ENCODE assay signal across 1 cellular context in the genomic region with DNA sequence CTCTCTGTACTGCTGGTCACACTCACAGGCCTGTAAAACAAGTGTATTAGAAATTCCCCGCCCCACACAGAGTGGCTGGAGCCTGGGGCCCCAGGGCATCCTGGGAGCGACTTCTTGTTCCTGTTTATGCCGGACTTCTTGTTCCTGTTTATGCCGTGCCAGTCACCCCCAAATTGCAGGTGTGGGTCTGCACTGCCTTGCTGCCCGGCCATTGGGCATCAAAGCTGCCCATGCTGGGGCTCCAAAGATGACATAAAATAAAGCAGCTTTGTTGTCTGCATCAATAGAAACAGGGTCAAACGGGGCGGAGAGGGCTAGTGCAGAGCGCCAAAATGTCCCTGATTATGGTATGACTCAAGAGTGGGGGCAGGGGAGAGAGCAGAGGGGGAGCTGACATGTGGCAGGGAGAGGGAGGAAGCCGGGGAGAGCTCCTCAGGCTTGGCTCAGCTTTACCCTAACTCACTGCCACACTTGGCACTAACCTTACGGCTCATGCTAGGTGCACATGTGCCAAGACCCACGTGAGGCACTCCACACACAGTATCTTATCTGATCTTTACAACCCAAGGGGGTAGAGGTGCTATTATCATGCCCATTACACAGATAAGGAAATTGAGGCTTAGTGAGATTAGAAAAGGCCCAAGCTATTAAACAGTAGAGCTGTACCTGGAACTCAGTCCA.
TF ChIP-seq lines count a peak whose summit lies in the region.

No MANE protein-coding gene starts in this region.

TF ChIP-seq in GM12878, 131 proteins besides CTCF, POLR2A, EP300 and RAD21 (continued from another document):
- peak; percentile 68 for TF ChIP-seq JUNB (IDR thresholded peaks at IDR 0.05)
- peak in 1 of 2 experiments; percentile 86; a peak in 1 of 4 replicates for TF ChIP-seq ETV6 (conservative IDR thresholded peaks at IDR 0.05 in 1 of 2, IDR thresholded peaks at IDR 0.05 in 1 of 2; ENCODE audit: borderline replicate concordance in 1 of 2, low read depth in 1 of 2)
- no peak for TF ChIP-seq SREBF1 (IDR thresholded peaks at IDR 0.05; ENCODE audit: low read length)
- no peak for TF ChIP-seq ZNF622 (IDR thresholded peaks at IDR 0.05)
- peak; percentile 5; the same call in 1 of the 2 replicates for TF ChIP-seq TCF12 (IDR thresholded peaks at IDR 0.05; ENCODE audit: low read depth, low read length)
- TF ChIP-seq MEF2A (IDR thresholded peaks at IDR 0.05; ENCODE audit: insufficient read depth, low read depth, low read length), result no peak
- TF ChIP-seq, protein P1, sequence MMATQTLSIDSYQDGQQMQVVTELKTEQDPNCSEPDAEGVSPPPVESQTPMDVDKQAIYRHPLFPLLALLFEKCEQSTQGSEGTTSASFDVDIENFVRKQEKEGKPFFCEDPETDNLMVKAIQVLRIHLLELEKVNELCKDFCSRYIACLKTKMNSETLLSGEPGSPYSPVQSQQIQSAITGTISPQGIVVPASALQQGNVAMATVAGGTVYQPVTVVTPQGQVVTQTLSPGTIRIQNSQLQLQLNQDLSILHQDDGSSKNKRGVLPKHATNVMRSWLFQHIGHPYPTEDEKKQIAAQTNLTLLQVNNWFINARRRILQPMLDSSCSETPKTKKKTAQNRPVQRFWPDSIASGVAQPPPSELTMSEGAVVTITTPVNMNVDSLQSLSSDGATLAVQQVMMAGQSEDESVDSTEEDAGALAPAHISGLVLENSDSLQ (IDR thresholded peaks at IDR 0.05), result peak; percentile 67
- TF ChIP-seq RAD51 (IDR thresholded peaks at IDR 0.05), result 0 out of 2 replicates have a peak, but pooled peaks have one; percentile 44
- TF ChIP-seq, protein P2, sequence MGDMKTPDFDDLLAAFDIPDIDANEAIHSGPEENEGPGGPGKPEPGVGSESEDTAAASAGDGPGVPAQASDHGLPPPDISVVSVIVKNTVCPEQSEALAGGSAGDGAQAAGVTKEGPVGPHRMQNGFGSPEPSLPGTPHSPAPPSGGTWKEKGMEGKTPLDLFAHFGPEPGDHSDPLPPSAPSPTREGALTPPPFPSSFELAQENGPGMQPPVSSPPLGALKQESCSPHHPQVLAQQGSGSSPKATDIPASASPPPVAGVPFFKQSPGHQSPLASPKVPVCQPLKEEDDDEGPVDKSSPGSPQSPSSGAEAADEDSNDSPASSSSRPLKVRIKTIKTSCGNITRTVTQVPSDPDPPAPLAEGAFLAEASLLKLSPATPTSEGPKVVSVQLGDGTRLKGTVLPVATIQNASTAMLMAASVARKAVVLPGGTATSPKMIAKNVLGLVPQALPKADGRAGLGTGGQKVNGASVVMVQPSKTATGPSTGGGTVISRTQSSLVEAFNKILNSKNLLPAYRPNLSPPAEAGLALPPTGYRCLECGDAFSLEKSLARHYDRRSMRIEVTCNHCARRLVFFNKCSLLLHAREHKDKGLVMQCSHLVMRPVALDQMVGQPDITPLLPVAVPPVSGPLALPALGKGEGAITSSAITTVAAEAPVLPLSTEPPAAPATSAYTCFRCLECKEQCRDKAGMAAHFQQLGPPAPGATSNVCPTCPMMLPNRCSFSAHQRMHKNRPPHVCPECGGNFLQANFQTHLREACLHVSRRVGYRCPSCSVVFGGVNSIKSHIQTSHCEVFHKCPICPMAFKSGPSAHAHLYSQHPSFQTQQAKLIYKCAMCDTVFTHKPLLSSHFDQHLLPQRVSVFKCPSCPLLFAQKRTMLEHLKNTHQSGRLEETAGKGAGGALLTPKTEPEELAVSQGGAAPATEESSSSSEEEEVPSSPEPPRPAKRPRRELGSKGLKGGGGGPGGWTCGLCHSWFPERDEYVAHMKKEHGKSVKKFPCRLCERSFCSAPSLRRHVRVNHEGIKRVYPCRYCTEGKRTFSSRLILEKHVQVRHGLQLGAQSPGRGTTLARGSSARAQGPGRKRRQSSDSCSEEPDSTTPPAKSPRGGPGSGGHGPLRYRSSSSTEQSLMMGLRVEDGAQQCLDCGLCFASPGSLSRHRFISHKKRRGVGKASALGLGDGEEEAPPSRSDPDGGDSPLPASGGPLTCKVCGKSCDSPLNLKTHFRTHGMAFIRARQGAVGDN (IDR thresholded peaks at IDR 0.05), result peak; percentile 68
- TF ChIP-seq, protein P3, sequence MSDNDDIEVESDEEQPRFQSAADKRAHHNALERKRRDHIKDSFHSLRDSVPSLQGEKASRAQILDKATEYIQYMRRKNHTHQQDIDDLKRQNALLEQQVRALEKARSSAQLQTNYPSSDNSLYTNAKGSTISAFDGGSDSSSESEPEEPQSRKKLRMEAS (IDR thresholded peaks at IDR 0.05; ENCODE audit: low read depth, low read length), result 0 out of 2 replicates have a peak, but pooled peaks have one; percentile 23
- TF ChIP-seq IKZF2 (IDR thresholded peaks at IDR 0.05), result peak; percentile 60 to 77
- TF ChIP-seq SMARCA5 (IDR thresholded peaks at IDR 0.05), result peak; percentile 49; the same call in 1 of the 2 replicates
- peak; percentile 72 for TF ChIP-seq DPF2 (IDR thresholded peaks at IDR 0.05)
- peak; percentile 65 for TF ChIP-seq POLR2AphosphoS5 (IDR thresholded peaks at IDR 0.05; ENCODE audit: low read length)
- TF ChIP-seq, protein P4, sequence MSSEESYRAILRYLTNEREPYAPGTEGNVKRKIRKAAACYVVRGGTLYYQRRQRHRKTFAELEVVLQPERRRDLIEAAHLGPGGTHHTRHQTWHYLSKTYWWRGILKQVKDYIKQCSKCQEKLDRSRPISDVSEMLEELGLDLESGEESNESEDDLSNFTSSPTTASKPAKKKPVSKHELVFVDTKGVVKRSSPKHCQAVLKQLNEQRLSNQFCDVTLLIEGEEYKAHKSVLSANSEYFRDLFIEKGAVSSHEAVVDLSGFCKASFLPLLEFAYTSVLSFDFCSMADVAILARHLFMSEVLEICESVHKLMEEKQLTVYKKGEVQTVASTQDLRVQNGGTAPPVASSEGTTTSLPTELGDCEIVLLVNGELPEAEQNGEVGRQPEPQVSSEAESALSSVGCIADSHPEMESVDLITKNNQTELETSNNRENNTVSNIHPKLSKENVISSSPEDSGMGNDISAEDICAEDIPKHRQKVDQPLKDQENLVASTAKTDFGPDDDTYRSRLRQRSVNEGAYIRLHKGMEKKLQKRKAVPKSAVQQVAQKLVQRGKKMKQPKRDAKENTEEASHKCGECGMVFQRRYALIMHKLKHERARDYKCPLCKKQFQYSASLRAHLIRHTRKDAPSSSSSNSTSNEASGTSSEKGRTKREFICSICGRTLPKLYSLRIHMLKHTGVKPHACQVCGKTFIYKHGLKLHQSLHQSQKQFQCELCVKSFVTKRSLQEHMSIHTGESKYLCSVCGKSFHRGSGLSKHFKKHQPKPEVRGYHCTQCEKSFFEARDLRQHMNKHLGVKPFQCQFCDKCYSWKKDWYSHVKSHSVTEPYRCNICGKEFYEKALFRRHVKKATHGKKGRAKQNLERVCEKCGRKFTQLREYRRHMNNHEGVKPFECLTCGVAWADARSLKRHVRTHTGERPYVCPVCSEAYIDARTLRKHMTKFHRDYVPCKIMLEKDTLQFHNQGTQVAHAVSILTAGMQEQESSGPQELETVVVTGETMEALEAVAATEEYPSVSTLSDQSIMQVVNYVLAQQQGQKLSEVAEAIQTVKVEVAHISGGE (CRISPR knock-in tag; IDR thresholded peaks at IDR 0.05), result no peak
- TF ChIP-seq, protein P5, sequence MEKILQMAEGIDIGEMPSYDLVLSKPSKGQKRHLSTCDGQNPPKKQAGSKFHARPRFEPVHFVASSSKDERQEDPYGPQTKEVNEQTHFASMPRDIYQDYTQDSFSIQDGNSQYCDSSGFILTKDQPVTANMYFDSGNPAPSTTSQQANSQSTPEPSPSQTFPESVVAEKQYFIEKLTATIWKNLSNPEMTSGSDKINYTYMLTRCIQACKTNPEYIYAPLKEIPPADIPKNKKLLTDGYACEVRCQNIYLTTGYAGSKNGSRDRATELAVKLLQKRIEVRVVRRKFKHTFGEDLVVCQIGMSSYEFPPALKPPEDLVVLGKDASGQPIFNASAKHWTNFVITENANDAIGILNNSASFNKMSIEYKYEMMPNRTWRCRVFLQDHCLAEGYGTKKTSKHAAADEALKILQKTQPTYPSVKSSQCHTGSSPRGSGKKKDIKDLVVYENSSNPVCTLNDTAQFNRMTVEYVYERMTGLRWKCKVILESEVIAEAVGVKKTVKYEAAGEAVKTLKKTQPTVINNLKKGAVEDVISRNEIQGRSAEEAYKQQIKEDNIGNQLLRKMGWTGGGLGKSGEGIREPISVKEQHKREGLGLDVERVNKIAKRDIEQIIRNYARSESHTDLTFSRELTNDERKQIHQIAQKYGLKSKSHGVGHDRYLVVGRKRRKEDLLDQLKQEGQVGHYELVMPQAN (conservative IDR thresholded peaks at IDR 0.05), result peak; percentile 48; the same call in 1 of the 2 replicates
- TF ChIP-seq BCL11A (IDR thresholded peaks at IDR 0.05; ENCODE audit: low read depth, low read length), result peak; percentile 14; the same call in 1 of the 2 replicates
- 0 out of 2 replicates have a peak, but pooled peaks have one; percentile 9 for TF ChIP-seq HCFC1 (IDR thresholded peaks at IDR 0.05; ENCODE audit: low read length)
- TF ChIP-seq EED (IDR thresholded peaks at IDR 0.05; ENCODE audit: low read depth), result peak; percentile 76
- TF ChIP-seq BHLHE40 (IDR thresholded peaks at IDR 0.05; ENCODE audit: borderline replicate concordance in 1 of 2, low read depth in 2 of 2, low read length in 1 of 2), result peak; percentile 25 to 36; a peak in 1 of 4 replicates
- no peak for TF ChIP-seq ZSCAN29 (IDR thresholded peaks at IDR 0.05)
- peak; percentile 60 for TF ChIP-seq IRF4 (IDR thresholded peaks at IDR 0.05; ENCODE audit: low read depth, low read length)
- TF ChIP-seq, protein P6, sequence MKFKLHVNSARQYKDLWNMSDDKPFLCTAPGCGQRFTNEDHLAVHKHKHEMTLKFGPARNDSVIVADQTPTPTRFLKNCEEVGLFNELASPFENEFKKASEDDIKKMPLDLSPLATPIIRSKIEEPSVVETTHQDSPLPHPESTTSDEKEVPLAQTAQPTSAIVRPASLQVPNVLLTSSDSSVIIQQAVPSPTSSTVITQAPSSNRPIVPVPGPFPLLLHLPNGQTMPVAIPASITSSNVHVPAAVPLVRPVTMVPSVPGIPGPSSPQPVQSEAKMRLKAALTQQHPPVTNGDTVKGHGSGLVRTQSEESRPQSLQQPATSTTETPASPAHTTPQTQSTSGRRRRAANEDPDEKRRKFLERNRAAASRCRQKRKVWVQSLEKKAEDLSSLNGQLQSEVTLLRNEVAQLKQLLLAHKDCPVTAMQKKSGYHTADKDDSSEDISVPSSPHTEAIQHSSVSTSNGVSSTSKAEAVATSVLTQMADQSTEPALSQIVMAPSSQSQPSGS (IDR thresholded peaks at IDR 0.05; ENCODE audit: low read length), result peak; percentile 67; the same call in 1 of the 2 replicates
- peak; percentile 85; the same call in 1 of the 2 replicates for TF ChIP-seq HDGF (IDR thresholded peaks at IDR 0.05)
- peak; percentile 63; the same call in 1 of the 2 replicates for TF ChIP-seq CBX5 (IDR thresholded peaks at IDR 0.05; ENCODE audit: low read depth)
- no peak; the same call in 1 of the 2 replicates for TF ChIP-seq MXI1 (IDR thresholded peaks at IDR 0.05; ENCODE audit: low read depth, low read length)
- TF ChIP-seq, protein P7, sequence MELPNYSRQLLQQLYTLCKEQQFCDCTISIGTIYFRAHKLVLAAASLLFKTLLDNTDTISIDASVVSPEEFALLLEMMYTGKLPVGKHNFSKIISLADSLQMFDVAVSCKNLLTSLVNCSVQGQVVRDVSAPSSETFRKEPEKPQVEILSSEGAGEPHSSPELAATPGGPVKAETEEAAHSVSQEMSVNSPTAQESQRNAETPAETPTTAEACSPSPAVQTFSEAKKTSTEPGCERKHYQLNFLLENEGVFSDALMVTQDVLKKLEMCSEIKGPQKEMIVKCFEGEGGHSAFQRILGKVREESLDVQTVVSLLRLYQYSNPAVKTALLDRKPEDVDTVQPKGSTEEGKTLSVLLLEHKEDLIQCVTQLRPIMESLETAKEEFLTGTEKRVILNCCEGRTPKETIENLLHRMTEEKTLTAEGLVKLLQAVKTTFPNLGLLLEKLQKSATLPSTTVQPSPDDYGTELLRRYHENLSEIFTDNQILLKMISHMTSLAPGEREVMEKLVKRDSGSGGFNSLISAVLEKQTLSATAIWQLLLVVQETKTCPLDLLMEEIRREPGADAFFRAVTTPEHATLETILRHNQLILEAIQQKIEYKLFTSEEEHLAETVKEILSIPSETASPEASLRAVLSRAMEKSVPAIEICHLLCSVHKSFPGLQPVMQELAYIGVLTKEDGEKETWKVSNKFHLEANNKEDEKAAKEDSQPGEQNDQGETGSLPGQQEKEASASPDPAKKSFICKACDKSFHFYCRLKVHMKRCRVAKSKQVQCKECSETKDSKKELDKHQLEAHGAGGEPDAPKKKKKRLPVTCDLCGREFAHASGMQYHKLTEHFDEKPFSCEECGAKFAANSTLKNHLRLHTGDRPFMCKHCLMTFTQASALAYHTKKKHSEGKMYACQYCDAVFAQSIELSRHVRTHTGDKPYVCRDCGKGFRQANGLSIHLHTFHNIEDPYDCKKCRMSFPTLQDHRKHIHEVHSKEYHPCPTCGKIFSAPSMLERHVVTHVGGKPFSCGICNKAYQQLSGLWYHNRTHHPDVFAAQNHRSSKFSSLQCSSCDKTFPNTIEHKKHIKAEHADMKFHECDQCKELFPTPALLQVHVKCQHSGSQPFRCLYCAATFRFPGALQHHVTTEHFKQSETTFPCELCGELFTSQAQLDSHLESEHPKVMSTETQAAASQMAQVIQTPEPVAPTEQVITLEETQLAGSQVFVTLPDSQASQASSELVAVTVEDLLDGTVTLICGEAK (IDR thresholded peaks at IDR 0.05; ENCODE audit: borderline replicate concordance), result peak; percentile 48; the same call in 1 of the 2 replicates
- peak; percentile 77 for TF ChIP-seq KLF5 (IDR thresholded peaks at IDR 0.05; ENCODE audit: partially characterized antibody)
- TF ChIP-seq, protein P8, sequence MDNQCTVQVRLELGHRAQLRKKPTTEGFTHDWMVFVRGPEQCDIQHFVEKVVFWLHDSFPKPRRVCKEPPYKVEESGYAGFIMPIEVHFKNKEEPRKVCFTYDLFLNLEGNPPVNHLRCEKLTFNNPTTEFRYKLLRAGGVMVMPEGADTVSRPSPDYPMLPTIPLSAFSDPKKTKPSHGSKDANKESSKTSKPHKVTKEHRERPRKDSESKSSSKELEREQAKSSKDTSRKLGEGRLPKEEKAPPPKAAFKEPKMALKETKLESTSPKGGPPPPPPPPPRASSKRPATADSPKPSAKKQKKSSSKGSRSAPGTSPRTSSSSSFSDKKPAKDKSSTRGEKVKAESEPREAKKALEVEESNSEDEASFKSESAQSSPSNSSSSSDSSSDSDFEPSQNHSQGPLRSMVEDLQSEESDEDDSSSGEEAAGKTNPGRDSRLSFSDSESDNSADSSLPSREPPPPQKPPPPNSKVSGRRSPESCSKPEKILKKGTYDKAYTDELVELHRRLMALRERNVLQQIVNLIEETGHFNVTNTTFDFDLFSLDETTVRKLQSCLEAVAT (IDR thresholded peaks at IDR 0.05), result peak; percentile 68
- TF ChIP-seq, protein P9, sequence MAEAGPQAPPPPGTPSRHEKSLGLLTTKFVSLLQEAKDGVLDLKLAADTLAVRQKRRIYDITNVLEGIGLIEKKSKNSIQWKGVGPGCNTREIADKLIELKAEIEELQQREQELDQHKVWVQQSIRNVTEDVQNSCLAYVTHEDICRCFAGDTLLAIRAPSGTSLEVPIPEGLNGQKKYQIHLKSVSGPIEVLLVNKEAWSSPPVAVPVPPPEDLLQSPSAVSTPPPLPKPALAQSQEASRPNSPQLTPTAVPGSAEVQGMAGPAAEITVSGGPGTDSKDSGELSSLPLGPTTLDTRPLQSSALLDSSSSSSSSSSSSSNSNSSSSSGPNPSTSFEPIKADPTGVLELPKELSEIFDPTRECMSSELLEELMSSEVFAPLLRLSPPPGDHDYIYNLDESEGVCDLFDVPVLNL (IDR thresholded peaks at IDR 0.05; ENCODE audit: low read depth, low read length), result peak; percentile 82
- no peak for TF ChIP-seq JUND (IDR thresholded peaks at IDR 0.05; ENCODE audit: low read depth, low read length)
